ENCODE assay signal across 5 cellular contexts in genomic region chr1:184170719-184171118, GRCh38.
"Had no signal": no experiment of that assay in that cellular context is flagged by ENCODE, and none has a peak within 500 bp of the region (broad histone marks: within the 10 kb centered on the region; RNA-seq: fewer than 3 reads in every experiment).

No MANE protein-coding gene starts in this region.

- FAIRE-seq: HepG2, HTR-8/SVneo had no signal

- ATAC-seq: HepG2 had no signal

- DNase-seq: IMR-90, KBM-7 had no signal

- H3K27ac ChIP-seq: HL-60 had no signal
